ENCODE assay signal across 1 cellular context in genomic region chr4:73788411-73788810, GRCh38.
TF ChIP-seq lines count a peak whose summit lies in the region.

No MANE protein-coding gene starts in this region.

TF ChIP-seq in HEK293, 187 proteins besides CTCF, POLR2A, EP300 and RAD21 (continued from another document):
- no peak for TF ChIP-seq REST (tag by site-specific recombination; IDR thresholded peaks at IDR 0.05)
